15 cellular contexts compared by ENCODE assay signal in the genomic region with DNA sequence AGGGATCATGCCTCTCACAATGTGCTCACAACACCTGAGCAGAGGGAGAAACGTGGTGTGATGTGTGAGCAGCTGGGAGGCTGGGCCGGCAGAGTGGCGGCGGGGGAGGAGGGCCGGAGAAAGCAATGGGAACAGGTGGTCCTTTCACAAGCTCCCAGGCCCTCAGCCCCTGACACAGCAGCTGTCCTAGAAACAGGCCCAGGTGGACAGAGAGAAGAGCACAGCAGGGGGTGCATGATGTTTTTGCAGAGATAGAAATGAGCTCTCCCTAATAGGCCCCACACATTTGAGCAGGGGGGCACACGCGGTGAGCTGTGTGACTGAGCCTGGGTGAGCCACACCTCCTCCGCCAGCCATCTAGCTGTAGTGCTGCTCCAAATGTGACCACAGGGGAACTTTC. TPM values are rescaled to one million over a fixed set of nuclear protein-coding genes. Genes with fewer than 3 reads are reported as not detected.
A peak's percentile ranks its signal among the peaks of the same experiment; 100 is the strongest.
DNase-seq lines count a peak whose midpoint lies in the region; ATAC-seq and TF ChIP-seq lines count a peak whose summit lies in the region.
"Had no signal": no experiment of that assay in that cellular context is flagged by ENCODE, and none has a peak within 500 bp of the region (broad histone marks: within the 10 kb centered on the region; RNA-seq: fewer than 3 reads in every experiment).

No MANE protein-coding gene starts in this region.

- H3K27me3 Mint-ChIP-seq in WTC11 (ENCODE audit: low read depth), result peaks cover 65% of the 10 kb centered on the region

- POLR2A ChIA-PET in A673 (lab: Charles Lee; ENCODE audit: low non-redundant PET) (interaction anchor here (1.0 kb wide), 1 partner anchor 8 kb away, joined by 5 read pairs; no protein-coding TSS in a partner anchor), WTC11 (lab: Charles Lee) (interaction anchor here (0.8 to 1.0 kb wide), 3 partner anchors 9 to 171 kb away, joined by 3 to 4 read pairs (median 3); no protein-coding TSS in a partner anchor)

- H3K27ac ChIP-seq in A673 (ENCODE audit: low read depth, low read length, poor library complexity, severe bottlenecking), result peak overlapping the region; percentile 57
- H3K27ac ChIP-seq: Peyer's patch had no signal

- no peaks in the 10 kb centered on the region for H3K9me3 Mint-ChIP-seq in WTC11
- H3K9me3 Mint-ChIP-seq: activated T-helper 2 cell treated with anti-CD3 and anti-CD28 coated beads, Interferon-gamma antibody, Interleukin-2, Interleukin-4, amounts not matched to agents 10 μg/mL and 5 μg/mL and 100 μg/mL, durations not matched to agents 14 hours and 24 hours and 36 hours; memory B cell had no signal

- TF ChIP-seq CTCF in A673 (conservative IDR thresholded peaks at IDR 0.05; ENCODE audit: low read depth, low read length), result no peak
- no peak for TF ChIP-seq CTCF in WTC11 (IDR thresholded peaks at IDR 0.05)

- DNase-seq in A673 (ENCODE audit: low spot score) (no peak), NCI-H1092 (lab: John Stamatoyannopoulos, UW) (peak; percentile 98), NCI-H2196 treated with DMSO at 0.1 percent for 48 hours (lab: John Stamatoyannopoulos, UW; ENCODE audit: unreplicated experiment) (peak; percentile 57), WTC11 (ENCODE audit: low spot score) (peak; percentile 60), dedifferentiated amniotic fluid mesenchymal stem cell (ENCODE audit: extremely low spot score) (no peak)
- no peak for DNase-seq in effector CD8-positive, alpha-beta T cell (lab: John Stamatoyannopoulos, UW)
- DNase-seq in activated effector memory CD4-positive, alpha-beta T cell treated with Interleukin-2 at 50 U/mL for 16 hours, result no peak
- DNase-seq: activated CD4-positive, alpha-beta T cell treated with anti-CD3 and anti-CD28 coated beads for 1 hour; Peyer's patch; stimulated activated CD4-positive, alpha-beta T cell treated with anti-CD3 and anti-CD28 coated beads, Interleukin-12 subunit alpha, Interleukin-12 subunit beta, amount 100 ng/mL, for 4 hours; T-helper 1 cell; trophoblast cell had no signal

- H3K36me3 ChIP-seq in A673 (ENCODE audit: insufficient read depth, low read length, poor library complexity, severe bottlenecking), result no peaks in the 10 kb centered on the region
- H3K36me3 ChIP-seq: Peyer's patch had no signal

- no peak overlapping the region for H3K4me3 ChIP-seq in A673 (ENCODE audit: low read depth, low read length, poor library complexity, severe bottlenecking)
- H3K4me3 ChIP-seq: Peyer's patch had no signal

- H3K36me3 Mint-ChIP-seq in WTC11, result no peaks in the 10 kb centered on the region
- H3K36me3 Mint-ChIP-seq: memory B cell had no signal

- BruUV-seq in A673 (replicated peaks; lab: Mats Ljungman, UMichigan), result no TSS peak

- H3K4me3 Mint-ChIP-seq in WTC11, result no peak overlapping the region
- H3K4me3 Mint-ChIP-seq: memory B cell had no signal

- H3K27ac Mint-ChIP-seq in WTC11, result no peak overlapping the region
- H3K27ac Mint-ChIP-seq: activated T-helper 2 cell treated with anti-CD3 and anti-CD28 coated beads, Interferon-gamma antibody, Interleukin-2, Interleukin-4, amounts not matched to agents 10 μg/mL and 5 μg/mL and 100 μg/mL, durations not matched to agents 14 hours and 24 hours and 36 hours; memory B cell had no signal

- peaks cover 61% of the 10 kb centered on the region for H3K4me1 Mint-ChIP-seq in WTC11

- H3K4me1 ChIP-seq in A673 (ENCODE audit: insufficient read depth, low read length, poor library complexity, severe bottlenecking), result peaks cover 75% of the 10 kb centered on the region

- CTCF ChIA-PET in A673 (lab: Charles Lee) (no interaction called here), WTC11 (lab: Charles Lee) (interaction anchor here (0.8 to 6.3 kb wide), 12 partner anchors 8 to 175 kb away, joined by 3 to 84 read pairs (median 7); no protein-coding TSS in a partner anchor)

- peak; percentile 35 for ATAC-seq in WTC11
- no peak for ATAC-seq in GM21825 (IDR thresholded peaks at IDR 0.05; ENCODE audit: unreplicated experiment)

- no peaks in the 10 kb centered on the region for H3K9me3 ChIP-seq in A673 (ENCODE audit: low read depth, low read length, poor library complexity, severe bottlenecking)
- H3K9me3 ChIP-seq: Peyer's patch had no signal

- intact Hi-C loops in A673 (cut with micrococcal nuclease; ENCODE audit: unreplicated experiment), result no loop called here

- no peaks in the 10 kb centered on the region for H3K27me3 ChIP-seq in A673 (replicated peaks; ENCODE audit: insufficient read depth, low read depth, low read length, poor library complexity)
- H3K27me3 ChIP-seq: Peyer's patch had no signal

TF ChIP-seq in WTC11, 78 proteins besides CTCF, POLR2A, EP300 and RAD21 (continues in another document):
- 0 out of 2 replicates have a peak, but pooled peaks have one; percentile 43 for TF ChIP-seq FOXK1 (CRISPR knock-in tag; IDR thresholded peaks at IDR 0.05)
- TF ChIP-seq, protein P1, sequence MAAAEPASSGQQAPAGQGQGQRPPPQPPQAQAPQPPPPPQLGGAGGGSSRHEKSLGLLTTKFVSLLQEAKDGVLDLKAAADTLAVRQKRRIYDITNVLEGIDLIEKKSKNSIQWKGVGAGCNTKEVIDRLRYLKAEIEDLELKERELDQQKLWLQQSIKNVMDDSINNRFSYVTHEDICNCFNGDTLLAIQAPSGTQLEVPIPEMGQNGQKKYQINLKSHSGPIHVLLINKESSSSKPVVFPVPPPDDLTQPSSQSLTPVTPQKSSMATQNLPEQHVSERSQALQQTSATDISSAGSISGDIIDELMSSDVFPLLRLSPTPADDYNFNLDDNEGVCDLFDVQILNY (CRISPR knock-in tag; IDR thresholded peaks at IDR 0.05), result no peak
- TF ChIP-seq, protein P2, sequence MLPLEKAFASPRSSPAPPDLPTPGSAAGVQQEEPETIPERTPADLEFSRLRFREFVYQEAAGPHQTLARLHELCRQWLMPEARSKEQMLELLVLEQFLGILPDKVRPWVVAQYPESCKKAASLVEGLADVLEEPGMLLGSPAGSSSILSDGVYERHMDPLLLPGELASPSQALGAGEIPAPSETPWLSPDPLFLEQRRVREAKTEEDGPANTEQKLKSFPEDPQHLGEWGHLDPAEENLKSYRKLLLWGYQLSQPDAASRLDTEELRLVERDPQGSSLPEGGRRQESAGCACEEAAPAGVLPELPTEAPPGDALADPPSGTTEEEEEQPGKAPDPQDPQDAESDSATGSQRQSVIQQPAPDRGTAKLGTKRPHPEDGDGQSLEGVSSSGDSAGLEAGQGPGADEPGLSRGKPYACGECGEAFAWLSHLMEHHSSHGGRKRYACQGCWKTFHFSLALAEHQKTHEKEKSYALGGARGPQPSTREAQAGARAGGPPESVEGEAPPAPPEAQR (CRISPR knock-in tag; IDR thresholded peaks at IDR 0.05), result no peak
- no peak for TF ChIP-seq JAZF1 (CRISPR knock-in tag; IDR thresholded peaks at IDR 0.05)
- no peak for TF ChIP-seq IRF2 (CRISPR knock-in tag; IDR thresholded peaks at IDR 0.05; ENCODE audit: borderline replicate concordance, low read depth)
- no peak for TF ChIP-seq KAT7 (CRISPR knock-in tag; IDR thresholded peaks at IDR 0.05; ENCODE audit: borderline replicate concordance)
- TF ChIP-seq TP53 (CRISPR knock-in tag; IDR thresholded peaks at IDR 0.05), result no peak
- no peak for TF ChIP-seq MYBL2 (CRISPR knock-in tag; IDR thresholded peaks at IDR 0.05)
- TF ChIP-seq TEAD1 (CRISPR knock-in tag; IDR thresholded peaks at IDR 0.05), result 0 out of 2 replicates have a peak, but pooled peaks have one; percentile 30
- no peak for TF ChIP-seq TCF7 (CRISPR knock-in tag; IDR thresholded peaks at IDR 0.05; ENCODE audit: low read depth)
- TF ChIP-seq, protein P3, sequence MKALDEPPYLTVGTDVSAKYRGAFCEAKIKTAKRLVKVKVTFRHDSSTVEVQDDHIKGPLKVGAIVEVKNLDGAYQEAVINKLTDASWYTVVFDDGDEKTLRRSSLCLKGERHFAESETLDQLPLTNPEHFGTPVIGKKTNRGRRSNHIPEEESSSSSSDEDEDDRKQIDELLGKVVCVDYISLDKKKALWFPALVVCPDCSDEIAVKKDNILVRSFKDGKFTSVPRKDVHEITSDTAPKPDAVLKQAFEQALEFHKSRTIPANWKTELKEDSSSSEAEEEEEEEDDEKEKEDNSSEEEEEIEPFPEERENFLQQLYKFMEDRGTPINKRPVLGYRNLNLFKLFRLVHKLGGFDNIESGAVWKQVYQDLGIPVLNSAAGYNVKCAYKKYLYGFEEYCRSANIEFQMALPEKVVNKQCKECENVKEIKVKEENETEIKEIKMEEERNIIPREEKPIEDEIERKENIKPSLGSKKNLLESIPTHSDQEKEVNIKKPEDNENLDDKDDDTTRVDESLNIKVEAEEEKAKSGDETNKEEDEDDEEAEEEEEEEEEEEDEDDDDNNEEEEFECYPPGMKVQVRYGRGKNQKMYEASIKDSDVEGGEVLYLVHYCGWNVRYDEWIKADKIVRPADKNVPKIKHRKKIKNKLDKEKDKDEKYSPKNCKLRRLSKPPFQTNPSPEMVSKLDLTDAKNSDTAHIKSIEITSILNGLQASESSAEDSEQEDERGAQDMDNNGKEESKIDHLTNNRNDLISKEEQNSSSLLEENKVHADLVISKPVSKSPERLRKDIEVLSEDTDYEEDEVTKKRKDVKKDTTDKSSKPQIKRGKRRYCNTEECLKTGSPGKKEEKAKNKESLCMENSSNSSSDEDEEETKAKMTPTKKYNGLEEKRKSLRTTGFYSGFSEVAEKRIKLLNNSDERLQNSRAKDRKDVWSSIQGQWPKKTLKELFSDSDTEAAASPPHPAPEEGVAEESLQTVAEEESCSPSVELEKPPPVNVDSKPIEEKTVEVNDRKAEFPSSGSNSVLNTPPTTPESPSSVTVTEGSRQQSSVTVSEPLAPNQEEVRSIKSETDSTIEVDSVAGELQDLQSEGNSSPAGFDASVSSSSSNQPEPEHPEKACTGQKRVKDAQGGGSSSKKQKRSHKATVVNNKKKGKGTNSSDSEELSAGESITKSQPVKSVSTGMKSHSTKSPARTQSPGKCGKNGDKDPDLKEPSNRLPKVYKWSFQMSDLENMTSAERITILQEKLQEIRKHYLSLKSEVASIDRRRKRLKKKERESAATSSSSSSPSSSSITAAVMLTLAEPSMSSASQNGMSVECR (CRISPR knock-in tag; IDR thresholded peaks at IDR 0.05; ENCODE audit: borderline replicate concordance), result no peak
- TF ChIP-seq GTF2I (CRISPR knock-in tag; conservative IDR thresholded peaks at IDR 0.05), result no peak

RNA-seq across cellular contexts. Expression of a gene that starts 7.6 kb away (rescaled TPM):
- 22.1 and 23.1 TPM in 2 replicates for total RNA-seq in A673 (2021)
- total RNA-seq in WTC11 (2021), result 9.9 to 17.8 TPM (median 10.2 TPM) in 3 replicates

RNA-seq across cellular contexts. Expression of a gene that starts 22.7 kb away (rescaled TPM):
- total RNA-seq in A673 (2021), result 3.2 and 3.3 TPM in 2 replicates
- 0.64 to 0.87 TPM (median 0.77 TPM) in 3 replicates for total RNA-seq in WTC11 (2021)

Comparison
In these comparisons a context has a peak if more than half of its experiments do, and no peak if none do; other contexts are left out.
1. DNase-seq: peak in NCI-H1092 (single experiment), NCI-H2196 treated with DMSO at 0.1 percent for 48 hours (single experiment) and WTC11 (single experiment); none in A673 (single experiment), effector CD8-positive, alpha-beta T cell (single experiment), activated effector memory CD4-positive, alpha-beta T cell treated with Interleukin-2 at 50 U/mL for 16 hours (single experiment) and dedifferentiated amniotic fluid mesenchymal stem cell (single experiment).